In the genomic region with DNA sequence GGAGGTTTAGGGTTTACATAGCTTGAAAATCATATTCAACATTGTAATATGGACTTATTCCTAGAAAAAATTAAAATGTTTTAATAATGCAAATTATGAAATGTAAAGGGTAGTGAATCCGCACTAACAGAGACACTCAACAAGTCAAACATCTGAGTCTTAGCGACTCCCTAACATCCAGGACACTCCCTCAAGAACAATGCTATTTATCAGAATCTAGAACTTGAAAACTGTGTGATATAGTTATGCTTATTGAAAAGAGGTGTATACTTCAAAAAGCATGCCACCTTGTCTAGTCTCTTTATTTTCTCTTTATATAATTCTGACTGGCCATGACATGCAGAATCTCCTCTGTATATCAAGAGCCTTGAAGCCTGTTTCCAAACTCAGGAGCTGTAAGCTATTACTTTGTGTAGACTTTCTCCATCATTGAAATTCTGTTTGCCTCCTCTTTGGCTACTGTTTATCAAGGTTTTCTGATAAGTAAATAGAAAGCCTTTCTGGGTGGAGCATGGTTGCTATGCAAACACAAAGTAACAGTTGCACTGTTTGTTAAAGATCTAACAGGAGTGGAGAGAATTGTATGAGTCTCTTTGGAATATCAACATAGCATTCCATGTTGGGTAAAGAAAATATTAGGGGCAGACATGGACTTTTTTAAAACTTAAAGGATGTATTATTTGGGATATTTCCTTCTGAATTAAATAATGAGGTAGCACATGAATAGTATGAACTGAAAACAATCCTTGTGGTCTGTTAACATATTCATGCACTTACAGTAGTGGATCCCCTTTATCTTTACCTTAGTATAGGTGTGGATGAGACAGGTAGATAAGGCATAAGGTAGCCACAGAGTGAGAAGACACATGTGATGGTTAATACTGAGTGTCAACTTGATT, we compare ENCODE assay signal across 1 cellular context.
TF ChIP-seq lines count a peak whose summit lies in the region.

No MANE protein-coding gene starts in this region.

TF ChIP-seq in HepG2, 621 proteins besides CTCF, POLR2A, EP300 and RAD21 (continued from another document and continues in another):
- TF ChIP-seq, protein P1, sequence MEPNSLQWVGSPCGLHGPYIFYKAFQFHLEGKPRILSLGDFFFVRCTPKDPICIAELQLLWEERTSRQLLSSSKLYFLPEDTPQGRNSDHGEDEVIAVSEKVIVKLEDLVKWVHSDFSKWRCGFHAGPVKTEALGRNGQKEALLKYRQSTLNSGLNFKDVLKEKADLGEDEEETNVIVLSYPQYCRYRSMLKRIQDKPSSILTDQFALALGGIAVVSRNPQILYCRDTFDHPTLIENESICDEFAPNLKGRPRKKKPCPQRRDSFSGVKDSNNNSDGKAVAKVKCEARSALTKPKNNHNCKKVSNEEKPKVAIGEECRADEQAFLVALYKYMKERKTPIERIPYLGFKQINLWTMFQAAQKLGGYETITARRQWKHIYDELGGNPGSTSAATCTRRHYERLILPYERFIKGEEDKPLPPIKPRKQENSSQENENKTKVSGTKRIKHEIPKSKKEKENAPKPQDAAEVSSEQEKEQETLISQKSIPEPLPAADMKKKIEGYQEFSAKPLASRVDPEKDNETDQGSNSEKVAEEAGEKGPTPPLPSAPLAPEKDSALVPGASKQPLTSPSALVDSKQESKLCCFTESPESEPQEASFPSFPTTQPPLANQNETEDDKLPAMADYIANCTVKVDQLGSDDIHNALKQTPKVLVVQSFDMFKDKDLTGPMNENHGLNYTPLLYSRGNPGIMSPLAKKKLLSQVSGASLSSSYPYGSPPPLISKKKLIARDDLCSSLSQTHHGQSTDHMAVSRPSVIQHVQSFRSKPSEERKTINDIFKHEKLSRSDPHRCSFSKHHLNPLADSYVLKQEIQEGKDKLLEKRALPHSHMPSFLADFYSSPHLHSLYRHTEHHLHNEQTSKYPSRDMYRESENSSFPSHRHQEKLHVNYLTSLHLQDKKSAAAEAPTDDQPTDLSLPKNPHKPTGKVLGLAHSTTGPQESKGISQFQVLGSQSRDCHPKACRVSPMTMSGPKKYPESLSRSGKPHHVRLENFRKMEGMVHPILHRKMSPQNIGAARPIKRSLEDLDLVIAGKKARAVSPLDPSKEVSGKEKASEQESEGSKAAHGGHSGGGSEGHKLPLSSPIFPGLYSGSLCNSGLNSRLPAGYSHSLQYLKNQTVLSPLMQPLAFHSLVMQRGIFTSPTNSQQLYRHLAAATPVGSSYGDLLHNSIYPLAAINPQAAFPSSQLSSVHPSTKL (CRISPR knock-in tag; IDR thresholded peaks at IDR 0.05), result peak; percentile 83
- TF ChIP-seq HOXD1 (CRISPR knock-in tag; IDR thresholded peaks at IDR 0.05) (no peak), FOSL1 (CRISPR knock-in tag; IDR thresholded peaks at IDR 0.05; ENCODE audit: borderline replicate concordance) (no peak), ZBTB21 (CRISPR knock-in tag; IDR thresholded peaks at IDR 0.05) (no peak), GATAD2A (CRISPR knock-in tag; IDR thresholded peaks at IDR 0.05) (peak; percentile 50; the same call in 1 of the 2 replicates), SOX13 (IDR thresholded peaks at IDR 0.05) (no peak), SOX13 (CRISPR knock-in tag; conservative IDR thresholded peaks at IDR 0.05 in 1 of 2, IDR thresholded peaks at IDR 0.05 in 1 of 2) (peak in 1 of 2 experiments; percentile 46; a peak in 2 of 4 replicates), TBX3 (IDR thresholded peaks at IDR 0.05; ENCODE audit: borderline replicate concordance) (peak; percentile 45; the same call in 1 of the 2 replicates), IKZF1 (IDR thresholded peaks at IDR 0.05) (no peak), FIP1L1 (IDR thresholded peaks at IDR 0.05; ENCODE audit: borderline replicate concordance, insufficient read depth, low read depth, low read length) (no peak), ZNF598 (CRISPR knock-in tag; IDR thresholded peaks at IDR 0.05; ENCODE audit: borderline replicate concordance) (no peak), FOXP1 (IDR thresholded peaks at IDR 0.05) (no peak), FOXP1 (CRISPR knock-in tag; IDR thresholded peaks at IDR 0.05) (peak; percentile 78; the same call in 1 of the 2 replicates), ZBTB8A (CRISPR knock-in tag; IDR thresholded peaks at IDR 0.05; ENCODE audit: borderline replicate concordance, low read depth) (no peak), NFIC (IDR thresholded peaks at IDR 0.05; ENCODE audit: low read length) (peak; percentile 33; the same call in 1 of the 2 replicates), TBX2 (CRISPR knock-in tag; IDR thresholded peaks at IDR 0.05; ENCODE audit: borderline replicate concordance) (no peak), ZNF431 (CRISPR knock-in tag; IDR thresholded peaks at IDR 0.05; ENCODE audit: borderline replicate concordance, low read depth) (no peak), HOXA7 (CRISPR knock-in tag; IDR thresholded peaks at IDR 0.05) (no peak), KDM5A (IDR thresholded peaks at IDR 0.05; ENCODE audit: borderline replicate concordance, low read length) (no peak)
- TF ChIP-seq, protein P2, sequence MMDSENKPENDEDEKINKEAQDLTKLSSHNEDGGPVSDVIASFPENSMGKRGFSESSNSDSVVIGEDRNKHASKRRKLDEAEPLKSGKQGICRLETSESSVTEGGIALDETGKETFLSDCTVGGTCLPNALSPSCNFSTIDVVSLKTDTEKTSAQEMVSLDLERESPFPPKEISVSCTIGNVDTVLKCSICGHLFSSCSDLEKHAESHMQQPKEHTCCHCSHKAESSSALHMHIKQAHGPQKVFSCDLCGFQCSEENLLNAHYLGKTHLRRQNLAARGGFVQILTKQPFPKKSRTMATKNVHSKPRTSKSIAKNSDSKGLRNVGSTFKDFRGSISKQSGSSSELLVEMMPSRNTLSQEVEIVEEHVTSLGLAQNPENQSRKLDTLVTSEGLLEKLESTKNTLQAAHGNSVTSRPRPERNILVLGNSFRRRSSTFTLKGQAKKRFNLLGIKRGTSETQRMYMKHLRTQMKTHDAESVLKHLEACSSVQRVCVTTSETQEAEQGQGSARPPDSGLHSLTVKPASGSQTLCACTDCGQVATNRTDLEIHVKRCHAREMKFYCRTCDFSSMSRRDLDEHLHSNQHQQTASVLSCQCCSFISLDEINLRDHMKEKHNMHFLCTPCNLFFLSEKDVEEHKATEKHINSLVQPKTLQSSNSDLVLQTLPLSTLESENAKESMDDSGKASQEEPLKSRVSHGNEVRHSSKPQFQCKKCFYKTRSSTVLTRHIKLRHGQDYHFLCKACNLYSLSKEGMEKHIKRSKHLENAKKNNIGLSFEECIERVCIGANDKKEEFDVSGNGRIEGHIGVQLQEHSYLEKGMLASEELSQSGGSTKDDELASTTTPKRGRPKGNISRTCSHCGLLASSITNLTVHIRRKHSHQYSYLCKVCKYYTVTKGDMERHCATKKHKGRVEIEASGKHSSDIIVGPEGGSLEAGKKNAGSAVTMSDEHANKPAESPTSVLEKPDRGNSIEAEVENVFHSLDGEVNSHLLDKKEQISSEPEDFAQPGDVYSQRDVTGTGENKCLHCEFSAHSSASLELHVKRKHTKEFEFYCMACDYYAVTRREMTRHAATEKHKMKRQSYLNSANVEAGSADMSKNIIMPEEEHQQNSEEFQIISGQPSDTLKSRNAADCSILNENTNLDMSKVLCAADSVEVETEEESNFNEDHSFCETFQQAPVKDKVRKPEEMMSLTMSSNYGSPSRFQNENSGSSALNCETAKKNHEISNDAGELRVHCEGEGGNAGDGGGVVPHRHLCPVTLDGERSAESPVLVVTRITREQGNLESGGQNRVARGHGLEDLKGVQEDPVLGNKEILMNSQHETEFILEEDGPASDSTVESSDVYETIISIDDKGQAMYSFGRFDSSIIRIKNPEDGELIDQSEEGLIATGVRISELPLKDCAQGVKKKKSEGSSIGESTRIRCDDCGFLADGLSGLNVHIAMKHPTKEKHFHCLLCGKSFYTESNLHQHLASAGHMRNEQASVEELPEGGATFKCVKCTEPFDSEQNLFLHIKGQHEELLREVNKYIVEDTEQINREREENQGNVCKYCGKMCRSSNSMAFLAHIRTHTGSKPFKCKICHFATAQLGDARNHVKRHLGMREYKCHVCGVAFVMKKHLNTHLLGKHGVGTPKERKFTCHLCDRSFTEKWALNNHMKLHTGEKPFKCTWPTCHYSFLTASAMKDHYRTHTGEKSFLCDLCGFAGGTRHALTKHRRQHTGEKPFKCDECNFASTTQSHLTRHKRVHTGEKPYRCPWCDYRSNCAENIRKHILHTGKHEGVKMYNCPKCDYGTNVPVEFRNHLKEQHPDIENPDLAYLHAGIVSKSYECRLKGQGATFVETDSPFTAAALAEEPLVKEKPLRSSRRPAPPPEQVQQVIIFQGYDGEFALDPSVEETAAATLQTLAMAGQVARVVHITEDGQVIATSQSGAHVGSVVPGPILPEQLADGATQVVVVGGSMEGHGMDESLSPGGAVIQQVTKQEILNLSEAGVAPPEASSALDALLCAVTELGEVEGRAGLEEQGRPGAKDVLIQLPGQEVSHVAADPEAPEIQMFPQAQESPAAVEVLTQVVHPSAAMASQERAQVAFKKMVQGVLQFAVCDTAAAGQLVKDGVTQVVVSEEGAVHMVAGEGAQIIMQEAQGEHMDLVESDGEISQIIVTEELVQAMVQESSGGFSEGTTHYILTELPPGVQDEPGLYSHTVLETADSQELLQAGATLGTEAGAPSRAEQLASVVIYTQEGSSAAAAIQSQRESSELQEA (CRISPR knock-in tag; IDR thresholded peaks at IDR 0.05; ENCODE audit: not compliant biosample characterization), result no peak
- TF ChIP-seq, protein P3, sequence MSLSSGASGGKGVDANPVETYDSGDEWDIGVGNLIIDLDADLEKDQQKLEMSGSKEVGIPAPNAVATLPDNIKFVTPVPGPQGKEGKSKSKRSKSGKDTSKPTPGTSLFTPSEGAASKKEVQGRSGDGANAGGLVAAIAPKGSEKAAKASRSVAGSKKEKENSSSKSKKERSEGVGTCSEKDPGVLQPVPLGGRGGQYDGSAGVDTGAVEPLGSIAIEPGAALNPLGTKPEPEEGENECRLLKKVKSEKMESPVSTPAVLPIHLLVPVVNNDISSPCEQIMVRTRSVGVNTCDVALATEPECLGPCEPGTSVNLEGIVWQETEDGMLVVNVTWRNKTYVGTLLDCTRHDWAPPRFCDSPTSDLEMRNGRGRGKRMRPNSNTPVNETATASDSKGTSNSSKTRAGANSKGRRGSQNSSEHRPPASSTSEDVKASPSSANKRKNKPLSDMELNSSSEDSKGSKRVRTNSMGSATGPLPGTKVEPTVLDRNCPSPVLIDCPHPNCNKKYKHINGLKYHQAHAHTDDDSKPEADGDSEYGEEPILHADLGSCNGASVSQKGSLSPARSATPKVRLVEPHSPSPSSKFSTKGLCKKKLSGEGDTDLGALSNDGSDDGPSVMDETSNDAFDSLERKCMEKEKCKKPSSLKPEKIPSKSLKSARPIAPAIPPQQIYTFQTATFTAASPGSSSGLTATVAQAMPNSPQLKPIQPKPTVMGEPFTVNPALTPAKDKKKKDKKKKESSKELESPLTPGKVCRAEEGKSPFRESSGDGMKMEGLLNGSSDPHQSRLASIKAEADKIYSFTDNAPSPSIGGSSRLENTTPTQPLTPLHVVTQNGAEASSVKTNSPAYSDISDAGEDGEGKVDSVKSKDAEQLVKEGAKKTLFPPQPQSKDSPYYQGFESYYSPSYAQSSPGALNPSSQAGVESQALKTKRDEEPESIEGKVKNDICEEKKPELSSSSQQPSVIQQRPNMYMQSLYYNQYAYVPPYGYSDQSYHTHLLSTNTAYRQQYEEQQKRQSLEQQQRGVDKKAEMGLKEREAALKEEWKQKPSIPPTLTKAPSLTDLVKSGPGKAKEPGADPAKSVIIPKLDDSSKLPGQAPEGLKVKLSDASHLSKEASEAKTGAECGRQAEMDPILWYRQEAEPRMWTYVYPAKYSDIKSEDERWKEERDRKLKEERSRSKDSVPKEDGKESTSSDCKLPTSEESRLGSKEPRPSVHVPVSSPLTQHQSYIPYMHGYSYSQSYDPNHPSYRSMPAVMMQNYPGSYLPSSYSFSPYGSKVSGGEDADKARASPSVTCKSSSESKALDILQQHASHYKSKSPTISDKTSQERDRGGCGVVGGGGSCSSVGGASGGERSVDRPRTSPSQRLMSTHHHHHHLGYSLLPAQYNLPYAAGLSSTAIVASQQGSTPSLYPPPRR (CRISPR knock-in tag; IDR thresholded peaks at IDR 0.05; ENCODE audit: borderline replicate concordance), result peak; percentile 66; the same call in 1 of the 2 replicates
- TF ChIP-seq, protein P4, sequence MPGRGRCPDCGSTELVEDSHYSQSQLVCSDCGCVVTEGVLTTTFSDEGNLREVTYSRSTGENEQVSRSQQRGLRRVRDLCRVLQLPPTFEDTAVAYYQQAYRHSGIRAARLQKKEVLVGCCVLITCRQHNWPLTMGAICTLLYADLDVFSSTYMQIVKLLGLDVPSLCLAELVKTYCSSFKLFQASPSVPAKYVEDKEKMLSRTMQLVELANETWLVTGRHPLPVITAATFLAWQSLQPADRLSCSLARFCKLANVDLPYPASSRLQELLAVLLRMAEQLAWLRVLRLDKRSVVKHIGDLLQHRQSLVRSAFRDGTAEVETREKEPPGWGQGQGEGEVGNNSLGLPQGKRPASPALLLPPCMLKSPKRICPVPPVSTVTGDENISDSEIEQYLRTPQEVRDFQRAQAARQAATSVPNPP (CRISPR knock-in tag; IDR thresholded peaks at IDR 0.05), result no peak
- TF ChIP-seq, protein P5, sequence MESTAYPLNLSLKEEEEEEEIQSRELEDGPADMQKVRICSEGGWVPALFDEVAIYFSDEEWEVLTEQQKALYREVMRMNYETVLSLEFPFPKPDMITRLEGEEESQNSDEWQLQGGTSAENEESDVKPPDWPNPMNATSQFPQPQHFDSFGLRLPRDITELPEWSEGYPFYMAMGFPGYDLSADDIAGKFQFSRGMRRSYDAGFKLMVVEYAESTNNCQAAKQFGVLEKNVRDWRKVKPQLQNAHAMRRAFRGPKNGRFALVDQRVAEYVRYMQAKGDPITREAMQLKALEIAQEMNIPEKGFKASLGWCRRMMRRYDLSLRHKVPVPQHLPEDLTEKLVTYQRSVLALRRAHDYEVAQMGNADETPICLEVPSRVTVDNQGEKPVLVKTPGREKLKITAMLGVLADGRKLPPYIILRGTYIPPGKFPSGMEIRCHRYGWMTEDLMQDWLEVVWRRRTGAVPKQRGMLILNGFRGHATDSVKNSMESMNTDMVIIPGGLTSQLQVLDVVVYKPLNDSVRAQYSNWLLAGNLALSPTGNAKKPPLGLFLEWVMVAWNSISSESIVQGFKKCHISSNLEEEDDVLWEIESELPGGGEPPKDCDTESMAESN (CRISPR knock-in tag; conservative IDR thresholded peaks at IDR 0.05), result no peak
- TF ChIP-seq, protein P6, sequence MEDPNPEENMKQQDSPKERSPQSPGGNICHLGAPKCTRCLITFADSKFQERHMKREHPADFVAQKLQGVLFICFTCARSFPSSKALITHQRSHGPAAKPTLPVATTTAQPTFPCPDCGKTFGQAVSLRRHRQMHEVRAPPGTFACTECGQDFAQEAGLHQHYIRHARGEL (CRISPR knock-in tag; IDR thresholded peaks at IDR 0.05), result no peak
- TF ChIP-seq, protein P7, sequence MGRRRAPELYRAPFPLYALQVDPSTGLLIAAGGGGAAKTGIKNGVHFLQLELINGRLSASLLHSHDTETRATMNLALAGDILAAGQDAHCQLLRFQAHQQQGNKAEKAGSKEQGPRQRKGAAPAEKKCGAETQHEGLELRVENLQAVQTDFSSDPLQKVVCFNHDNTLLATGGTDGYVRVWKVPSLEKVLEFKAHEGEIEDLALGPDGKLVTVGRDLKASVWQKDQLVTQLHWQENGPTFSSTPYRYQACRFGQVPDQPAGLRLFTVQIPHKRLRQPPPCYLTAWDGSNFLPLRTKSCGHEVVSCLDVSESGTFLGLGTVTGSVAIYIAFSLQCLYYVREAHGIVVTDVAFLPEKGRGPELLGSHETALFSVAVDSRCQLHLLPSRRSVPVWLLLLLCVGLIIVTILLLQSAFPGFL (CRISPR knock-in tag; IDR thresholded peaks at IDR 0.05), result no peak
- TF ChIP-seq, protein P8, sequence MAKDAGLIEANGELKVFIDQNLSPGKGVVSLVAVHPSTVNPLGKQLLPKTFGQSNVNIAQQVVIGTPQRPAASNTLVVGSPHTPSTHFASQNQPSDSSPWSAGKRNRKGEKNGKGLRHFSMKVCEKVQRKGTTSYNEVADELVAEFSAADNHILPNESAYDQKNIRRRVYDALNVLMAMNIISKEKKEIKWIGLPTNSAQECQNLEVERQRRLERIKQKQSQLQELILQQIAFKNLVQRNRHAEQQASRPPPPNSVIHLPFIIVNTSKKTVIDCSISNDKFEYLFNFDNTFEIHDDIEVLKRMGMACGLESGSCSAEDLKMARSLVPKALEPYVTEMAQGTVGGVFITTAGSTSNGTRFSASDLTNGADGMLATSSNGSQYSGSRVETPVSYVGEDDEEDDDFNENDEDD (CRISPR knock-in tag; IDR thresholded peaks at IDR 0.05; ENCODE audit: borderline replicate concordance), result no peak
